8 cellular contexts compared by ENCODE assay signal in genomic region chr16:14301150-14302030, GRCh38.
DNase-seq lines count a peak whose midpoint lies in the region; ATAC-seq, FAIRE-seq and TF ChIP-seq lines count a peak whose summit lies in the region.

No MANE protein-coding gene starts in this region.

- H3K9me3 ChIP-seq in A549 (no peaks in the 10 kb centered on the region), RWPE2 (ENCODE audit: severe bottlenecking) (no peaks in the 10 kb centered on the region), muscle layer of colon (ENCODE audit: low read length) (no peaks in the 10 kb centered on the region)

- 0% methylated on average over 5 of the region's 34 CpGs for WGBS in A549 (ENCODE audit: missing lambda C conversion rate)

- H3K9ac ChIP-seq in muscle layer of colon (ENCODE audit: low read length) = peak overlapping the region; percentile 61

- H3K36me3 ChIP-seq in RWPE2 (ENCODE audit: low read depth) (no peaks in the 10 kb centered on the region), muscle layer of colon (ENCODE audit: insufficient read depth, low read length) (no peaks in the 10 kb centered on the region)

- no peak for FAIRE-seq in A549 (lab: Jason Lieb, UNC)

- TF ChIP-seq CTCF in A549 (IDR thresholded peaks at IDR 0.05) (no peak), RWPE2 (IDR thresholded peaks at IDR 0.05; ENCODE audit: poor library complexity, severe bottlenecking) (peak; percentile 68)

- H3K27ac ChIP-seq in A549 (peak overlapping the region; percentile 99 to 100), RWPE2 (ENCODE audit: poor library complexity, severe bottlenecking) (peak overlapping the region; percentile 77), muscle layer of colon (ENCODE audit: low read depth, low read length) (peak overlapping the region; percentile 95)

- DNase-seq in A549 (ENCODE audit: low read depth in 1 of 2, low spot score in 1 of 2) (peak; percentile 65 to 79), RWPE2 (ENCODE audit: low spot score) (no peak), ecto neural progenitor cell (ENCODE audit: low spot score) (peak; percentile 66), Ammon's horn (ENCODE audit: low spot score) (no peak)
- no peak for DNase-seq in effector CD4-positive, alpha-beta T cell

- H3K27me3 ChIP-seq in RWPE2 (ENCODE audit: insufficient read depth, poor library complexity, severe bottlenecking) = no peaks in the 10 kb centered on the region
- no peaks in the 10 kb centered on the region for H3K27me3 ChIP-seq in muscle layer of colon (ENCODE audit: control insufficient read depth in 1 of 2, insufficient read depth in 2 of 2, low read length in 2 of 2)

- TF ChIP-seq RAD21 in A549 (conservative IDR thresholded peaks at IDR 0.05 in 1 of 2, IDR thresholded peaks at IDR 0.05 in 1 of 2) = no peak

- CTCF ChIA-PET in A549 (lab: Yijun Ruan, JAX) = interaction anchor here (0.6 to 4.3 kb wide), 23 partner anchors 9 to 384 kb away, joined by 3 to 49 read pairs (median 3); no protein-coding TSS in a partner anchor

- in situ Hi-C loops in GM18951 (cut with MboI; ENCODE audit: low sequenced_read_pairs, unreplicated experiment) = no loop called here

- TF ChIP-seq POLR2A in A549 (IDR thresholded peaks at IDR 0.05; ENCODE audit: low read length) (no peak), GM18951 (IDR thresholded peaks at IDR 0.05; ENCODE audit: extremely low read depth, insufficient read depth, insufficient read length) (peak; percentile 14)

- peaks cover 16% of the 10 kb centered on the region for H3K4me1 ChIP-seq in A549
- H3K4me1 ChIP-seq in RWPE2 (ENCODE audit: insufficient read depth, poor library complexity, severe bottlenecking) = peaks cover 20% of the 10 kb centered on the region
- peaks cover 23% of the 10 kb centered on the region for H3K4me1 ChIP-seq in muscle layer of colon (ENCODE audit: insufficient read depth, low read length)

- ATAC-seq in A549 (peak; percentile 62 to 66), RWPE2 (ENCODE audit: low read depth) (peak; percentile 45), HG03108 (IDR thresholded peaks at IDR 0.05; ENCODE audit: unreplicated experiment) (no peak)

- peak overlapping the region; percentile 92 for H3K4me2 ChIP-seq in A549

- H3K4me3 ChIP-seq in A549 (peak overlapping the region; percentile 98), RWPE2 (ENCODE audit: severe bottlenecking) (peak overlapping the region; percentile 94), muscle layer of colon (ENCODE audit: low read depth in 1 of 2, low read length in 2 of 2) (peak overlapping the region; percentile 38 to 60)

- POLR2A ChIA-PET in A549 (lab: Yijun Ruan, JAX) = interaction anchor here (0.7 to 1.4 kb wide), 7 partner anchors 16 to 227 kb away, joined by 3 to 10 read pairs (median 6); no protein-coding TSS in a partner anchor

- TF ChIP-seq EP300 in A549 (IDR thresholded peaks at IDR 0.05) = peak in 1 of 2 experiments; percentile 80; a peak in 2 of 5 replicates

TF ChIP-seq in A549, 52 proteins besides CTCF, POLR2A, EP300 and RAD21 (continues in another document):
- TF ChIP-seq E2F6 (IDR thresholded peaks at IDR 0.05; ENCODE audit: borderline replicate concordance, low read depth) (no peak), TFCP2L1 (CRISPR knock-in tag; IDR thresholded peaks at IDR 0.05) (no peak), TP53 (CRISPR knock-in tag; IDR thresholded peaks at IDR 0.05) (no peak), SREBF2 (IDR thresholded peaks at IDR 0.05) (no peak), HMGXB4 (CRISPR knock-in tag; IDR thresholded peaks at IDR 0.05; ENCODE audit: borderline replicate concordance) (no peak), ATOH8 (CRISPR knock-in tag; IDR thresholded peaks at IDR 0.05; ENCODE audit: low read depth) (no peak), CHD2 (IDR thresholded peaks at IDR 0.05; ENCODE audit: low read length, partially characterized antibody) (no peak), RCOR1 (IDR thresholded peaks at IDR 0.05; ENCODE audit: low read depth, low read length) (no peak), ZC3H11A (IDR thresholded peaks at IDR 0.05) (no peak), HOXB5 (CRISPR knock-in tag; IDR thresholded peaks at IDR 0.05) (no peak), JUN (IDR thresholded peaks at IDR 0.05) (peak in 1 of 2 experiments; percentile 14; a peak in 2 of 5 replicates), CBX2 (IDR thresholded peaks at IDR 0.05; ENCODE audit: borderline replicate concordance, low read depth) (no peak), HDAC2 (IDR thresholded peaks at IDR 0.05) (no peak), MAZ (IDR thresholded peaks at IDR 0.05; ENCODE audit: borderline replicate concordance, low read depth, low read length) (no peak), NR3C1 (IDR thresholded peaks at IDR 0.05) (no peak), NFE2L2 (conservative IDR thresholded peaks at IDR 0.05; ENCODE audit: low read length) (no peak), FOSB (CRISPR knock-in tag; IDR thresholded peaks at IDR 0.05) (no peak), ESRRA (IDR thresholded peaks at IDR 0.05; ENCODE audit: borderline replicate concordance, low read length) (no peak), PBX3 (IDR thresholded peaks at IDR 0.05) (peak; percentile 10; the same call in 1 of the 2 replicates), GATA3 (IDR thresholded peaks at IDR 0.05; ENCODE audit: borderline replicate concordance) (peak; percentile 59; the same call in 1 of the 2 replicates), REST (IDR thresholded peaks at IDR 0.05) (no peak), MYC (IDR thresholded peaks at IDR 0.05; ENCODE audit: borderline replicate concordance, low read length) (no peak), KDM5A (IDR thresholded peaks at IDR 0.05) (no peak)

Comparison
In these comparisons a context has a peak if more than half of its experiments do, and no peak if none do; other contexts are left out.
1. DNase-seq: peak in A549 (2 of 2) and ecto neural progenitor cell (single experiment); none in RWPE2 (single experiment), Ammon's horn (single experiment) and effector CD4-positive, alpha-beta T cell (single experiment).
2. Peak in every context shown above with its lines, with median percentiles within 50 percentile points of each other: H3K27ac ChIP-seq and H3K4me3 ChIP-seq.